ENCODE assay signal across 8 cellular contexts in the genomic region with DNA sequence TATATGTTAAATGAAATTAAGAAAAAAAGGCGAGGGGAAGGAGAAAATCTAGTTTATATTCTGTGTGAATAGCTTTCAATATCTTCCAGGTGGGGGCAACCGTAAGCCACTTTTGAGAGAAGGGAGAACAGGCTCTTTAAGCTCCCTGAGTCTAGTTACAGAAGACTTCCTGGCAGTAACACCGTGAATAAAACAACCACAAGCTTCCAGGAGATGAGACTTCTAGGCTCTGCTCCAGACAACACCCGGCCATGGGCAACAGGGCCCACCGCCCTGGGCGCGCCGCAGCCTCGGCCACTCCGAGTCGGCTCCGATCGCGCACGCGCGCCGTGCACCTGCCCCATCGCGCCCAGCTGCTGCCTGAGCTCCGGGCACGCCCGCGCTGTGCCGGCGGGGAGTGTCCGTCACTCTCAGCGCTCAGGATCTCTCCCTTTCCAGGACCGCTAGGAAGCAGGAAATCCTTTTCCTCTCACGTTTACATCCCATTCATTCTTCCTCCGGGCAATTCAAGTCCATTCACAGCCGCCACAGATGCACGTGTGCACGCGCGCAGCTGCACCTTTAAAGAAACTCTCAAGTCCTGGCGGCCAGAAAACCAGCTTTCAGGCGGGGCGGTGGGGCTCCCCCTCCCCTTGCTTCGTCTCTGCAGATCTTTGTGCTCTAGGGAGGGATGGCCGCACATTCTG. TPM values are rescaled to one million over a fixed set of nuclear protein-coding genes. Genes with fewer than 3 reads are reported as not detected.
A peak's percentile ranks its signal among the peaks of the same experiment; 100 is the strongest.
DNase-seq lines count a peak whose midpoint lies in the region; FAIRE-seq and TF ChIP-seq lines count a peak whose summit lies in the region.

No MANE protein-coding gene starts in this region.

- H3K4me2 ChIP-seq in KMS-11 = peak overlapping the region; percentile 67

- FAIRE-seq in A204.1 (lab: Jason Lieb, UNC) (peak; percentile 87), bronchial epithelial cell (lab: Jason Lieb, UNC) (no peak), islet of Langerhans (lab: Jason Lieb, UNC) (peak; percentile 99), small intestine (lab: Jason Lieb, UNC) (peak; percentile 62)

- no peaks in the 10 kb centered on the region for H3K9me3 ChIP-seq in small intestine (ENCODE audit: control insufficient read depth, low read depth)

- H3K79me2 ChIP-seq in KMS-11 (ENCODE audit: insufficient read depth, low read depth) = no peaks in the 10 kb centered on the region

- H3K9ac ChIP-seq in KMS-11 = peak overlapping the region; percentile 70; the same call in 1 of the 2 replicates

- H3K36me3 ChIP-seq in GM06990 (ENCODE audit: control insufficient read depth, insufficient read depth, low read length) (no peaks in the 10 kb centered on the region), H7 (replicated peaks; ENCODE audit: control insufficient read depth, insufficient read depth, low read length) (no peaks in the 10 kb centered on the region), KMS-11 (ENCODE audit: insufficient read depth) (no peaks in the 10 kb centered on the region), bronchial epithelial cell (ENCODE audit: control insufficient read depth, insufficient read depth, low read length) (no peaks in the 10 kb centered on the region), small intestine (ENCODE audit: control insufficient read depth in 2 of 2, insufficient read depth in 2 of 2, low read length in 2 of 2) (no peaks in the 10 kb centered on the region)

- peak overlapping the region; percentile 70 for H3K4me3 ChIP-seq in GM06990 (replicated peaks; ENCODE audit: low read depth, low read length)
- H3K4me3 ChIP-seq in H7 (ENCODE audit: insufficient read depth, low read depth, low read length) = peak overlapping the region; percentile 26
- H3K4me3 ChIP-seq in KMS-11 (IDR thresholded peaks at IDR 0.05; ENCODE audit: insufficient read depth, low read depth, low read length) = peak overlapping the region; percentile 68
- H3K4me3 ChIP-seq in bronchial epithelial cell (ENCODE audit: low read depth, low read length) = peak overlapping the region; percentile 34
- H3K4me3 ChIP-seq in small intestine (ENCODE audit: low read depth in 1 of 2, low read length in 2 of 2) = peak overlapping the region; percentile 29 to 57

- H4K20me1 ChIP-seq in KMS-11 (ENCODE audit: insufficient read depth) = no peaks in the 10 kb centered on the region

- peak; percentile 55 for TF ChIP-seq CTCF in GM06990 (IDR thresholded peaks at IDR 0.05; ENCODE audit: insufficient read depth, low read length, poor library complexity, severe bottlenecking)
- peak; percentile 46 for TF ChIP-seq CTCF in KMS-11 (conservative IDR thresholded peaks at IDR 0.05; ENCODE audit: low read depth, low read length)
- TF ChIP-seq CTCF in bronchial epithelial cell (IDR thresholded peaks at IDR 0.05; ENCODE audit: insufficient read depth, low read length, severe bottlenecking) = peak; percentile 47

- H2AFZ ChIP-seq in KMS-11 (ENCODE audit: low read depth) = peak overlapping the region; percentile 72

- WGBS in small intestine, 3 donors = 1% methylated on average over 41 of the region's 41 CpGs

- DNase-seq in GM06990 (ENCODE audit: extremely low read depth, insufficient read length) = peak; percentile 84
- DNase-seq in H7 = peak; percentile 92
- DNase-seq in RKO (ENCODE audit: low spot score) = peak; percentile 72
- peak; percentile 73 for DNase-seq in bronchial epithelial cell (ENCODE audit: low read depth)
- DNase-seq in small intestine = peak; percentile 81

- peaks cover 48% of the 10 kb centered on the region for H3K4me1 ChIP-seq in KMS-11 (ENCODE audit: low read depth, poor library complexity, severe bottlenecking)
- no peaks in the 10 kb centered on the region for H3K4me1 ChIP-seq in small intestine (ENCODE audit: control insufficient read depth in 2 of 2, insufficient read depth in 1 of 2, low read depth in 1 of 2, low read length in 1 of 2)

- H3K27me3 ChIP-seq in GM06990 (replicated peaks; ENCODE audit: control insufficient read depth, insufficient read depth, low read length) (no peaks in the 10 kb centered on the region), H7 (ENCODE audit: control insufficient read depth, insufficient read depth, low read length) (peaks cover 95% of the 10 kb centered on the region), KMS-11 (ENCODE audit: insufficient read depth, low read depth) (no peaks in the 10 kb centered on the region), bronchial epithelial cell (ENCODE audit: control insufficient read depth, insufficient read depth, low read length) (peaks cover 25% of the 10 kb centered on the region), small intestine (ENCODE audit: control insufficient read depth in 2 of 2, insufficient read depth in 2 of 2, low read length in 2 of 2) (peaks cover 2 to 13% of the 10 kb centered on the region in 2 donors)

- H3K27ac ChIP-seq in KMS-11 (peak overlapping the region; percentile 65), small intestine (ENCODE audit: low read depth in 1 of 2, low read length in 1 of 2) (no peak overlapping the region)

RNA-seq across cellular contexts. Expression of a gene that starts 19.4 kb away (rescaled TPM):
- total RNA-seq in H7 (2014; rRNA removed; shearing (Covaris generic)) = not detected in 2 replicates
- total RNA-seq in bronchial epithelial cell = not detected in 2 replicates
- not detected for polyA plus RNA-seq in small intestine
